ENCODE assay signal across 8 cellular contexts in the genomic region with DNA sequence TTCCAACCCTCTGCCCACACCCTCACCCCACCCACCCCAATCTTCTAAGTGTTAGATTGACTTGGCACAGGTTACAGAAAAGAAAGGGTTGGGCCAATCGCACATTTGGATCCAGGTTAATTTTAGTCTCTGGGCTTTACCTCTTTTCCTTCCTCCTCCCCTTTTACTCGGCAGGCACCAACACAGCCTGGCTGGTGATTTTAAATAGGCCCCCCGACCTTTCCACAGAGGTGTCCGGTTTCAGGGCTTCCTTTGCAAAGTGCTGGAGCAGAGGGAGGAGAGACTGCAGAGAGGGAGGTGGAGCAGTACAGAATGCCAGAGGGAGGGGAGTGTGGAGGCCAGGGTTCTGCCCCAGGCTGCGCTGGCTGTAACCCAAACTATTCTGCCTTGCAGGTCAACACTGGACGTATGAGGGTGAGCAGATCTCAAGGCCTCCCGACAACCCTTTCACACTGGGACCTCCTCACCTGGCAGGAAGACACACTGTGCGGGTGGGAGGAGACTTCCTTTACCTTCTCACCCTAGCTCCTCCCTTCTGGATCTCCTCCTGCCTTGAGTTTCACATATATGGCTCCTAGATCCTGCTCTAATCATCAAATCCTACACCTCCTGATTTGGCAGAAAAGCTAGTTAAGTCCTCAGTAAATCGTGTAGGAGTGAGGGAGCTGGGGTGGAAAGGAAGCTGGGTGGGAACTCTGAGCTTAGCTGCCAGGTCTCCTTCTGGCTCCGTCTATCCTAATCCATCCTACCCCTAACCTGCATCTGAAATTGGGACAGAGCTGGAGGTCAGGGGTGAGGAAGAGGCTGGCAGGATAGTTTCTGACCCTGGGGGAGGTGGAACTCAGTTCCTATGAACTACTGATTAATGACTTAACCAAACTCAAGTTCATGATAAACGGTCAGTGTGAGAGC. TPM values are rescaled to one million over a fixed set of nuclear protein-coding genes. Genes with fewer than 3 reads are reported as not detected.
DNase-seq lines count a peak whose midpoint lies in the region; ATAC-seq lines count a peak whose summit lies in the region.

No MANE protein-coding gene starts in this region.

- H2BK15ac ChIP-seq in mesenchymal stem cell (ENCODE audit: low read depth, poor library complexity, severe bottlenecking): no peak overlapping the region

- peaks cover 2% of the 10 kb centered on the region for H3K79me1 ChIP-seq in mesenchymal stem cell (replicated peaks; ENCODE audit: low read length, poor library complexity, severe bottlenecking)

- peak overlapping the region; percentile 0 for H2BK120ac ChIP-seq in mesenchymal stem cell (ENCODE audit: low read depth, low read length)

- no peak overlapping the region for H3K14ac ChIP-seq in mesenchymal stem cell (ENCODE audit: low read length in 2 of 2)

- H2BK12ac ChIP-seq in mesenchymal stem cell (ENCODE audit: low read length in 2 of 2): peak overlapping the region in 1 of 2 experiments; percentile 86

- H3K4ac ChIP-seq in mesenchymal stem cell (ENCODE audit: low read depth in 1 of 2, low read length in 2 of 2): no peak overlapping the region

- peaks cover 3 to 10% of the 10 kb centered on the region in 2 experiments for H3K36me3 ChIP-seq in mesenchymal stem cell (ENCODE audit: control insufficient read depth in 1 of 2, insufficient read depth in 2 of 2, low read depth in 1 of 2, low read length in 2 of 2)

- DNase-seq in COR-L47 (lab: John Stamatoyannopoulos, UW) (peak; percentile 21), NCI-H2081 treated with DMSO at 0.1 percent for 48 hours (lab: John Stamatoyannopoulos, UW) (peak; percentile 29), mesenchymal stem cell (peak; percentile 42)
- DNase-seq in stimulated activated CD4-positive, alpha-beta T cell treated with anti-CD3 and anti-CD28 coated beads, Interleukin-4, amount 100 ng/mL, for 4 hours: no peak
- no peak for DNase-seq in activated naive CD4-positive, alpha-beta T cell (lab: John Stamatoyannopoulos, UW)

- peak overlapping the region; percentile 59 for H3K4me2 ChIP-seq in mesenchymal stem cell (ENCODE audit: low read length, poor library complexity, severe bottlenecking)

- H3K9ac ChIP-seq in mesenchymal stem cell (ENCODE audit: low read length): no peak overlapping the region

- H3K18ac ChIP-seq in mesenchymal stem cell (ENCODE audit: low read depth in 1 of 2, low read length in 2 of 2): peak overlapping the region; percentile 48 to 63

- peaks cover 28 to 34% of the 10 kb centered on the region in 2 experiments for H3K27me3 ChIP-seq in mesenchymal stem cell (ENCODE audit: control insufficient read depth in 1 of 2, insufficient read depth in 1 of 2, low read length in 2 of 2)

- H3K23ac ChIP-seq in mesenchymal stem cell (ENCODE audit: low read length in 2 of 2): no peak overlapping the region

- H3K9me3 ChIP-seq in mesenchymal stem cell (ENCODE audit: control insufficient read depth, low read length): no peaks in the 10 kb centered on the region

- H3K4me3 ChIP-seq in mesenchymal stem cell (ENCODE audit: insufficient read depth in 1 of 2, low read depth in 1 of 2, low read length in 2 of 2): no peak overlapping the region

- H4K91ac ChIP-seq in mesenchymal stem cell (ENCODE audit: low read length): no peak overlapping the region

- WGBS in mesenchymal stem cell: 9% methylated on average over 9 of the region's 11 CpGs

- H3K27ac ChIP-seq in cingulate gyrus (ENCODE audit: low read depth, low read length) (peak overlapping the region; percentile 79), mesenchymal stem cell (ENCODE audit: low read length, poor library complexity, severe bottlenecking) (no peak overlapping the region)

- H2BK5ac ChIP-seq in mesenchymal stem cell (ENCODE audit: low read depth, low read length, poor library complexity, severe bottlenecking): no peak overlapping the region

- peak overlapping the region; percentile 61 for H2AFZ ChIP-seq in mesenchymal stem cell (ENCODE audit: low read depth, low read length)

- no peak overlapping the region for H2AK5ac ChIP-seq in mesenchymal stem cell (ENCODE audit: low read length, severe bottlenecking)

- H3K4me1 ChIP-seq in mesenchymal stem cell (ENCODE audit: control insufficient read depth, insufficient read depth, low read depth, low read length): peaks cover 28% of the 10 kb centered on the region

- ATAC-seq in HG03469 (IDR thresholded peaks at IDR 0.05; ENCODE audit: unreplicated experiment): no peak
- no peak for ATAC-seq in HG02852 (IDR thresholded peaks at IDR 0.05; ENCODE audit: unreplicated experiment)

- H4K8ac ChIP-seq in mesenchymal stem cell (ENCODE audit: low read length): peak overlapping the region; percentile 56

RNA-seq across cellular contexts. Expression of a gene that starts 2.4 kb away (rescaled TPM):
- 0.47 TPM for polyA plus RNA-seq in mesenchymal stem cell (2013, experiment 1 of 2)
- 0.45 TPM for polyA plus RNA-seq in mesenchymal stem cell (2013, experiment 2 of 2)

RNA-seq across cellular contexts. Expression of a gene that starts 8.8 kb away (rescaled TPM):
- 79.8 TPM for polyA plus RNA-seq in mesenchymal stem cell (2013, experiment 1 of 2)
- 80.8 TPM for polyA plus RNA-seq in mesenchymal stem cell (2013, experiment 2 of 2)

RNA-seq across cellular contexts. Expression of a gene that starts 12.6 kb away (rescaled TPM):
- 11.7 TPM for polyA plus RNA-seq in mesenchymal stem cell (2013, experiment 1 of 2)
- 11.4 TPM for polyA plus RNA-seq in mesenchymal stem cell (2013, experiment 2 of 2)

RNA-seq across cellular contexts. Expression of a gene that starts 22.3 kb away (rescaled TPM):
- 1.5 TPM for polyA plus RNA-seq in mesenchymal stem cell (2013, experiment 1 of 2)
- 1.5 TPM for polyA plus RNA-seq in mesenchymal stem cell (2013, experiment 2 of 2)

RNA-seq across cellular contexts. Expression of a gene that starts 24.1 kb away (rescaled TPM):
- 24.6 TPM for polyA plus RNA-seq in mesenchymal stem cell (2013, experiment 1 of 2)
- polyA plus RNA-seq in mesenchymal stem cell (2013, experiment 2 of 2): 28.0 TPM

Comparison
In these comparisons a context has a peak if more than half of its experiments do, and no peak if none do; other contexts are left out.
1. DNase-seq: peak in COR-L47 (single experiment), NCI-H2081 treated with DMSO at 0.1 percent for 48 hours (single experiment) and mesenchymal stem cell (single experiment); none in stimulated activated CD4-positive, alpha-beta T cell treated with anti-CD3 and anti-CD28 coated beads, Interleukin-4, amount 100 ng/mL, for 4 hours (0 of 2) and activated naive CD4-positive, alpha-beta T cell (0 of 4).